ENCODE assay signal across 13 cellular contexts in genomic region chr4:96736352-96736889, GRCh38.
DNase-seq lines count a peak whose midpoint lies in the region; ATAC-seq and TF ChIP-seq lines count a peak whose summit lies in the region.
"Had no signal": no experiment of that assay in that cellular context is flagged by ENCODE, and none has a peak within 500 bp of the region (broad histone marks: within the 10 kb centered on the region; RNA-seq: fewer than 3 reads in every experiment).

No MANE protein-coding gene starts in this region.

- intact Hi-C loops in activated T-helper 1 cell treated with anti-CD3 and anti-CD28 coated beads, Interleukin-12 subunit alpha, Interleukin-12 subunit beta, Interleukin-2, Interleukin-4 antibody, amounts not matched to agents 30 ng/mL and 10 ng/mL and 1 ng/mL, durations not matched to agents 14 hours and 24 hours and 36 hours (cut with micrococcal nuclease), result no loop called here
- intact Hi-C loops in thyroid gland (cut with DNase I), result no loop called here
- intact Hi-C loops in natural killer cell (cut with micrococcal nuclease), result no loop called here

- DNase-seq in H7 (peak; percentile 48), RPMI7951 (ENCODE audit: low read depth) (peak; percentile 3), epithelial cell of esophagus (ENCODE audit: low read depth) (peak; percentile 84), neural crest cell (ENCODE audit: low read depth, low spot score) (no peak), GM19240 (ENCODE audit: insufficient read length, low spot score) (no peak), thyroid gland (no peak), natural killer cell (no peak)
- no peak for DNase-seq in activated T-helper 1 cell treated with anti-CD3 and anti-CD28 coated beads, Interleukin-12 subunit alpha, Interleukin-12 subunit beta, Interleukin-2, Interleukin-4 antibody, amounts not matched to agents 30 ng/mL and 10 ng/mL and 1 ng/mL, durations not matched to agents 14 hours and 24 hours and 36 hours (ENCODE audit: low spot score)
- DNase-seq: activated CD8-positive, alpha-beta T cell treated with anti-CD3 and anti-CD28 coated beads, Interleukin-2, amount 10 ng/mL, durations not matched to agents 7 days and 5 days; erythroblast; KBM-7; NCI-H2227 treated with DMSO at 0.1 percent for 48 hours had no signal

- peaks cover 20% of the 10 kb centered on the region for H3K9me3 Mint-ChIP-seq in neural crest cell
- H3K9me3 Mint-ChIP-seq in activated T-helper 1 cell treated with anti-CD3 and anti-CD28 coated beads, Interleukin-12 subunit alpha, Interleukin-12 subunit beta, Interleukin-2, Interleukin-4 antibody, amounts not matched to agents 30 ng/mL and 10 ng/mL and 1 ng/mL, durations not matched to agents 14 hours and 24 hours and 36 hours, result peaks cover 5% of the 10 kb centered on the region
- peaks cover 13 to 19% of the 10 kb centered on the region in 2 donors for H3K9me3 Mint-ChIP-seq in natural killer cell

- no peaks in the 10 kb centered on the region for H3K27me3 Mint-ChIP-seq in neural crest cell (ENCODE audit: low read depth)
- no peaks in the 10 kb centered on the region for H3K27me3 Mint-ChIP-seq in activated T-helper 1 cell treated with anti-CD3 and anti-CD28 coated beads, Interleukin-12 subunit alpha, Interleukin-12 subunit beta, Interleukin-2, Interleukin-4 antibody, amounts not matched to agents 30 ng/mL and 10 ng/mL and 1 ng/mL, durations not matched to agents 14 hours and 24 hours and 36 hours (ENCODE audit: insufficient read depth)
- no peaks in the 10 kb centered on the region for H3K27me3 Mint-ChIP-seq in natural killer cell (ENCODE audit: low read depth in 2 of 2)
- H3K27me3 Mint-ChIP-seq: progenitor cell of endocrine pancreas had no signal

- H3K4me1 Mint-ChIP-seq in neural crest cell, result peaks cover 6% of the 10 kb centered on the region
- H3K4me1 Mint-ChIP-seq in activated T-helper 1 cell treated with anti-CD3 and anti-CD28 coated beads, Interleukin-12 subunit alpha, Interleukin-12 subunit beta, Interleukin-2, Interleukin-4 antibody, amounts not matched to agents 30 ng/mL and 10 ng/mL and 1 ng/mL, durations not matched to agents 14 hours and 24 hours and 36 hours (ENCODE audit: low read depth), result no peaks in the 10 kb centered on the region
- H3K4me1 Mint-ChIP-seq in natural killer cell, result no peaks in the 10 kb centered on the region

- no peak for ATAC-seq in natural killer cell
- ATAC-seq: activated CD8-positive, alpha-beta T cell treated with anti-CD3 and anti-CD28 coated beads, Interleukin-2, amount 10 ng/mL, durations not matched to agents 7 days and 5 days had no signal

- no peak overlapping the region for H3K4me3 ChIP-seq in H7 (ENCODE audit: insufficient read depth, low read depth, low read length)
- H3K4me3 ChIP-seq in epithelial cell of esophagus (ENCODE audit: low read length), result no peak overlapping the region
- H3K4me3 ChIP-seq in thyroid gland (replicated peaks in 1 of 3), result no peak overlapping the region

- H3K27me3 ChIP-seq in H7 (ENCODE audit: control insufficient read depth, insufficient read depth, low read length), result no peaks in the 10 kb centered on the region
- no peaks in the 10 kb centered on the region for H3K27me3 ChIP-seq in thyroid gland

- no peak overlapping the region for H3K4me3 Mint-ChIP-seq in neural crest cell
- no peak overlapping the region for H3K4me3 Mint-ChIP-seq in activated T-helper 1 cell treated with anti-CD3 and anti-CD28 coated beads, Interleukin-12 subunit alpha, Interleukin-12 subunit beta, Interleukin-2, Interleukin-4 antibody, amounts not matched to agents 30 ng/mL and 10 ng/mL and 1 ng/mL, durations not matched to agents 14 hours and 24 hours and 36 hours
- H3K4me3 Mint-ChIP-seq in natural killer cell, result no peak overlapping the region
- H3K4me3 Mint-ChIP-seq: activated CD8-positive, alpha-beta T cell treated with anti-CD3 and anti-CD28 coated beads, Interleukin-2, amount 10 ng/mL, durations not matched to agents 7 days and 5 days had no signal

- no peaks in the 10 kb centered on the region for H3K9me3 ChIP-seq in thyroid gland

- H3K36me3 Mint-ChIP-seq in neural crest cell (ENCODE audit: low read depth), result peaks cover 19% of the 10 kb centered on the region
- H3K36me3 Mint-ChIP-seq in activated T-helper 1 cell treated with anti-CD3 and anti-CD28 coated beads, Interleukin-12 subunit alpha, Interleukin-12 subunit beta, Interleukin-2, Interleukin-4 antibody, amounts not matched to agents 30 ng/mL and 10 ng/mL and 1 ng/mL, durations not matched to agents 14 hours and 24 hours and 36 hours (ENCODE audit: low read depth), result no peaks in the 10 kb centered on the region
- H3K36me3 Mint-ChIP-seq in natural killer cell, result peaks cover 8% of the 10 kb centered on the region

- H3K36me3 ChIP-seq in H7 (replicated peaks; ENCODE audit: control insufficient read depth, insufficient read depth, low read length), result peaks cover 3% of the 10 kb centered on the region
- no peaks in the 10 kb centered on the region for H3K36me3 ChIP-seq in thyroid gland

- TF ChIP-seq POLR2A in thyroid gland (IDR thresholded peaks at IDR 0.05), result no peak

- H3K27ac Mint-ChIP-seq in neural crest cell (ENCODE audit: unreplicated experiment) (peak overlapping the region; percentile 68), natural killer cell (no peak overlapping the region)
- H3K27ac Mint-ChIP-seq in activated T-helper 1 cell treated with anti-CD3 and anti-CD28 coated beads, Interleukin-12 subunit alpha, Interleukin-12 subunit beta, Interleukin-2, Interleukin-4 antibody, amounts not matched to agents 30 ng/mL and 10 ng/mL and 1 ng/mL, durations not matched to agents 14 hours and 24 hours and 36 hours, result no peak overlapping the region
- H3K27ac Mint-ChIP-seq: activated CD8-positive, alpha-beta T cell treated with anti-CD3 and anti-CD28 coated beads, Interleukin-2, amount 10 ng/mL, durations not matched to agents 7 days and 5 days; progenitor cell of endocrine pancreas had no signal

- 92% methylated on average over 2 of the region's 2 CpGs for WGBS in thyroid gland, 2 donors

- H3K4me1 ChIP-seq in thyroid gland, result no peaks in the 10 kb centered on the region

- no peak overlapping the region for H3K27ac ChIP-seq in thyroid gland

- TF ChIP-seq CTCF in epithelial cell of esophagus (IDR thresholded peaks at IDR 0.05; ENCODE audit: insufficient read depth, low read depth, low read length, missing control alignments) (no peak), neural crest cell (conservative IDR thresholded peaks at IDR 0.05) (no peak), thyroid gland (IDR thresholded peaks at IDR 0.05) (no peak), natural killer cell (IDR thresholded peaks at IDR 0.05) (no peak)

Comparison
In these comparisons a context has a peak if more than half of its experiments do, and no peak if none do; other contexts are left out.
1. DNase-seq: peak in H7 (single experiment), RPMI7951 (single experiment) and epithelial cell of esophagus (single experiment); none in neural crest cell (single experiment), activated T-helper 1 cell treated with anti-CD3 and anti-CD28 coated beads, Interleukin-12 subunit alpha, Interleukin-12 subunit beta, Interleukin-2, Interleukin-4 antibody, amounts not matched to agents 30 ng/mL and 10 ng/mL and 1 ng/mL, durations not matched to agents 14 hours and 24 hours and 36 hours (single experiment), GM19240 (single experiment), thyroid gland (0 of 2) and natural killer cell (single experiment).